26 cellular contexts compared by ENCODE assay signal in genomic region chr2:237823544-237823943, GRCh38. TPM values are rescaled to one million over a fixed set of nuclear protein-coding genes. Genes with fewer than 3 reads are reported as not detected.
DNase-seq lines count a peak whose midpoint lies in the region; ATAC-seq, FAIRE-seq and TF ChIP-seq lines count a peak whose summit lies in the region.
"Had no signal": no experiment of that assay in that cellular context is flagged by ENCODE, and none has a peak within 500 bp of the region (broad histone marks: within the 10 kb centered on the region; RNA-seq: fewer than 3 reads in every experiment).

No MANE protein-coding gene starts in this region.

- H3K27me3 ChIP-seq in HepG2 (ENCODE audit: control insufficient read depth in 1 of 2, insufficient read depth in 2 of 2, low read length in 2 of 2) (no peaks in the 10 kb centered on the region; a peak in 1 of 5 replicates), right lobe of liver (no peaks in the 10 kb centered on the region), pancreas (no peaks in the 10 kb centered on the region), esophagus squamous epithelium (no peaks in the 10 kb centered on the region)
- H3K27me3 ChIP-seq: BE2C; BLaER1 treated with 17β-estradiol and CSF1 and Interleukin-3, amounts not matched to agents 10 nM and 100 nM had no signal

- no peak for TF ChIP-seq RAD21 in HepG2 (CRISPR knock-in tag; IDR thresholded peaks at IDR 0.05)

- H2AFZ ChIP-seq in HepG2 (ENCODE audit: low read length) = no peak overlapping the region
- H2AFZ ChIP-seq: GM23338 had no signal

- FAIRE-seq in HepG2 (lab: Jason Lieb, UNC) = no peak
- FAIRE-seq in colon (lab: Jason Lieb, UNC) = peak; percentile 21
- FAIRE-seq in pancreas (lab: Jason Lieb, UNC) = peak; percentile 20
- FAIRE-seq: A204.1, GM12891, GM18507 had no signal

- H3K79me2 ChIP-seq in HepG2 (ENCODE audit: insufficient read depth, low read length) = no peaks in the 10 kb centered on the region

- TF ChIP-seq EP300 in HepG2 (IDR thresholded peaks at IDR 0.05; ENCODE audit: low read depth in 2 of 2, low read length in 2 of 2) (no peak), HepG2 (CRISPR knock-in tag; IDR thresholded peaks at IDR 0.05; ENCODE audit: borderline replicate concordance) (no peak)

- DNase-seq in HepG2 (ENCODE audit: low spot score) (no peak), right lobe of liver (no peak), pancreas (no peak), esophagus squamous epithelium (lab: John Stamatoyannopoulos, UW) (no peak), CD1c-positive myeloid dendritic cell (ENCODE audit: extremely low spot score) (no peak)
- DNase-seq: ACHN; AML-193; BE2C; Calu3; CD4-positive, alpha-beta memory T cell; COR-L47; DMS53; DMS79 treated with DMSO at 0.1 percent for 48 hours; GF-D8; H9 had no signal

- H3K36me3 ChIP-seq in HepG2 (replicated peaks in 1 of 2; ENCODE audit: control insufficient read depth in 1 of 2, insufficient read depth in 2 of 2, low read length in 2 of 2) (no peaks in the 10 kb centered on the region), right lobe of liver (no peaks in the 10 kb centered on the region), pancreas (no peaks in the 10 kb centered on the region), esophagus squamous epithelium (no peaks in the 10 kb centered on the region)
- H3K36me3 ChIP-seq: BE2C; BLaER1 treated with 17β-estradiol and CSF1 and Interleukin-3, amounts not matched to agents 10 nM and 100 nM had no signal

- no peaks in the 10 kb centered on the region for H3K9me3 ChIP-seq in HepG2 (ENCODE audit: low read length)
- no peaks in the 10 kb centered on the region for H3K9me3 ChIP-seq in right lobe of liver
- no peaks in the 10 kb centered on the region for H3K9me3 ChIP-seq in pancreas
- H3K9me3 ChIP-seq in esophagus squamous epithelium = no peaks in the 10 kb centered on the region
- H3K9me3 ChIP-seq: BE2C; BLaER1 treated with 17β-estradiol and CSF1 and Interleukin-3, amounts not matched to agents 10 nM and 100 nM had no signal

- in situ Hi-C loops in HepG2 (cut with HindIII; ENCODE audit: extremely low pct_ligation_motif_present, low pct_unique_long_range_greater_than_20kb) = no loop called here

- no peak for TF ChIP-seq CTCF in HepG2 (CRISPR knock-in tag; IDR thresholded peaks at IDR 0.05)
- no peak for TF ChIP-seq CTCF in right lobe of liver (IDR thresholded peaks at IDR 0.05)
- no peak for TF ChIP-seq CTCF in pancreas (IDR thresholded peaks at IDR 0.05)
- TF ChIP-seq CTCF in esophagus squamous epithelium (IDR thresholded peaks at IDR 0.05) = no peak

- H3K4me1 ChIP-seq in HepG2 (ENCODE audit: insufficient read depth, low read length) = no peaks in the 10 kb centered on the region
- peaks cover 0 to 6% (median 0%) of the 10 kb centered on the region in 4 donors for H3K4me1 ChIP-seq in right lobe of liver
- peaks cover 0 to 12% (median 5%) of the 10 kb centered on the region in 3 donors for H3K4me1 ChIP-seq in pancreas
- H3K4me1 ChIP-seq in esophagus squamous epithelium = no peaks in the 10 kb centered on the region

- no peak overlapping the region for H3K27ac ChIP-seq in HepG2 (ENCODE audit: extremely low read length, insufficient read depth, low read length)
- no peak overlapping the region for H3K27ac ChIP-seq in right lobe of liver
- no peak overlapping the region for H3K27ac ChIP-seq in pancreas
- H3K27ac ChIP-seq in esophagus squamous epithelium = no peak overlapping the region
- H3K27ac ChIP-seq: 22Rv1; BLaER1 treated with 17β-estradiol and CSF1 and Interleukin-3, amounts not matched to agents 10 nM and 100 nM had no signal

- intact Hi-C loops in HepG2 (cut with micrococcal nuclease; ENCODE audit: unreplicated experiment) (no loop called here), right lobe of liver (cut with DNase I) (no loop called here), pancreas (cut with DNase I) (no loop called here), esophagus squamous epithelium (cut with DNase I) (no loop called here)

- H3K4me3 ChIP-seq in HepG2 (replicated peaks in 1 of 3; ENCODE audit: insufficient read depth in 1 of 3, low read depth in 2 of 3, low read length in 3 of 3) (no peak overlapping the region), right lobe of liver (no peak overlapping the region), pancreas (no peak overlapping the region), esophagus squamous epithelium (no peak overlapping the region)
- H3K4me3 ChIP-seq: BLaER1 treated with 17β-estradiol and CSF1 and Interleukin-3, amounts not matched to agents 10 nM and 100 nM; GM23338 had no signal

- H3K9ac ChIP-seq in HepG2 (ENCODE audit: insufficient read depth, low read depth, low read length) = no peak overlapping the region
- H3K9ac ChIP-seq: BLaER1 treated with 17β-estradiol and CSF1 and Interleukin-3, amounts not matched to agents 10 nM and 100 nM had no signal

- POLR2A ChIA-PET in HepG2 (lab: Yijun Ruan, JAX) = no interaction called here

- WGBS in HepG2 (ENCODE audit: low lambda C conversion rate) = 64% methylated on average over 2 of the region's 2 CpGs
- 89% methylated on average over 2 of the region's 2 CpGs for WGBS in right lobe of liver (ENCODE audit: insufficient coverage, low coverage, low lambda C conversion rate, missing lambda C conversion rate)
- 90 to 98% methylated on average over 2 of the region's 2 CpGs for WGBS in pancreas, 2 donors
- WGBS in esophagus squamous epithelium, 2 donors = 77 to 79% methylated on average over 2 of the region's 2 CpGs

- no peak overlapping the region for H3K4me2 ChIP-seq in HepG2 (ENCODE audit: low read depth, low read length)
- H3K4me2 ChIP-seq: BLaER1 treated with 17β-estradiol and CSF1 and Interleukin-3, amounts not matched to agents 10 nM and 100 nM; GM23338 had no signal

- BruUV-seq in HepG2 (replicated peaks; lab: Mats Ljungman, UMichigan) = no TSS peak

- no peak for ATAC-seq in HepG2
- no peak for ATAC-seq in right lobe of liver
- no peak for ATAC-seq in pancreas
- ATAC-seq: GM23338, HCT116 had no signal

- H4K20me1 ChIP-seq in HepG2 (ENCODE audit: insufficient read depth, low read length) = no peaks in the 10 kb centered on the region
- H4K20me1 ChIP-seq: BLaER1 treated with 17β-estradiol and CSF1 and Interleukin-3, amounts not matched to agents 10 nM and 100 nM had no signal

- CTCF ChIA-PET in HepG2 (lab: Yijun Ruan, JAX; ENCODE audit: low intra/inter-chr PET ratio, low total read pairs) = no interaction called here

- no peak for TF ChIP-seq POLR2A in HepG2 (IDR thresholded peaks at IDR 0.05; ENCODE audit: insufficient read depth in 1 of 2, low read depth in 2 of 2, low read length in 2 of 2)
- no peak for TF ChIP-seq POLR2A in right lobe of liver (IDR thresholded peaks at IDR 0.05)
- no peak for TF ChIP-seq POLR2A in esophagus squamous epithelium (IDR thresholded peaks at IDR 0.05)

RNA-seq across cellular contexts. Expression of gene RBM44, which starts 25.0 kb away (rescaled TPM):
- total RNA-seq in HepG2 (2016; rRNA removed; fragmentation: Illumina TruSeq; extraction: Trizol) (0.13 and 0.15 TPM in 2 replicates), right lobe of liver (under 1 TPM; 0.07 to 0.92 (median 0.20) TPM), pancreas (under 1 TPM; 0.09 to 0.46 (median 0.32) TPM), esophagus squamous epithelium (1 to 10 TPM in 1 of 4 donors, under 1 TPM in 3; 0.08 to 1.5 (median 0.20) TPM)
- total RNA-seq in HepG2 (2016; cell fraction: cytosol; rRNA removed; fragmentation: Illumina TruSeq; extraction: Trizol; ENCODE audit: low read depth) = 0.51 and 0.53 TPM in 2 replicates
- 0.19 and 0.21 TPM in 2 replicates for total RNA-seq in HepG2 (2016; cell fraction: insoluble cytoplasmic fraction; rRNA removed; fragmentation: Illumina TruSeq; extraction: Trizol)
- 0.10 and 0.37 TPM in 2 replicates for total RNA-seq in HepG2 (2016; cell fraction: membrane; rRNA removed; fragmentation: Illumina TruSeq; extraction: Trizol)
- total RNA-seq in HepG2 (2016; cell fraction: nucleus; rRNA removed; fragmentation: Illumina TruSeq; extraction: Trizol) = 0.59 and 0.60 TPM in 2 replicates
- polyA plus RNA-seq in HepG2 (2011; rRNA removed) (0.47 and 0.50 TPM in 2 replicates), pancreas (under 1 TPM; 0.23 to 0.47 TPM)
- polyA plus RNA-seq in HepG2 (2011; cell fraction: cytosol; rRNA removed) = 0.04 and 0.09 TPM in 2 replicates
- polyA plus RNA-seq in HepG2 (2011; cell fraction: nucleus; rRNA removed) = 0.68 and 0.96 TPM in 2 replicates
- polyA plus RNA-seq in HepG2 (2012) = 0.36 and 0.63 TPM in 2 replicates
- not detected in 2 replicates for polyA plus RNA-seq in HepG2 (2016; cell fraction: cytosol; fragmentation: Illumina TruSeq; extraction: Trizol; ENCODE audit: low read depth)
- 0.07 and 0.14 TPM in 2 replicates for polyA plus RNA-seq in HepG2 (2016; cell fraction: insoluble cytoplasmic fraction; fragmentation: Illumina TruSeq; extraction: Trizol; ENCODE audit: low read depth)
- 0.03 and 0.05 TPM in 2 replicates for polyA plus RNA-seq in HepG2 (2016; cell fraction: membrane; fragmentation: Illumina TruSeq; extraction: Trizol; ENCODE audit: low read depth)
- polyA plus RNA-seq in HepG2 (2016; cell fraction: nucleus; fragmentation: Illumina TruSeq; extraction: Trizol; ENCODE audit: insufficient read depth, low read depth) = 0.31 and 0.63 TPM in 2 replicates
- 0.02 and 0.19 TPM in 2 replicates for polyA minus RNA-seq in HepG2 (2011; rRNA and poly(A)+ RNA removed; ENCODE audit: low replicate concordance)
- polyA minus RNA-seq in HepG2 (2011; cell fraction: cytosol; rRNA and poly(A)+ RNA removed) = 0.26 TPM in 1 of 2 replicates, not detected in the other
- polyA minus RNA-seq in HepG2 (2011; cell fraction: nucleus; rRNA and poly(A)+ RNA removed) = 2.2 and 2.9 TPM in 2 replicates

RNA-seq across cellular contexts. Expression of gene RAMP1, which starts 35.9 kb away (rescaled TPM):
- total RNA-seq in HepG2 (2016; rRNA removed; fragmentation: Illumina TruSeq; extraction: Trizol) = 0.29 TPM in 1 of 2 replicates, not detected in the other
- not detected in 2 replicates for total RNA-seq in HepG2 (2016; cell fraction: cytosol; rRNA removed; fragmentation: Illumina TruSeq; extraction: Trizol; ENCODE audit: low read depth)
- 0.17 TPM in 1 of 2 replicates, not detected in the other for total RNA-seq in HepG2 (2016; cell fraction: insoluble cytoplasmic fraction; rRNA removed; fragmentation: Illumina TruSeq; extraction: Trizol)
- total RNA-seq in HepG2 (2016; cell fraction: membrane; rRNA removed; fragmentation: Illumina TruSeq; extraction: Trizol) = 0.19 TPM in 1 of 2 replicates, not detected in the other
- total RNA-seq in HepG2 (2016; cell fraction: nucleus; rRNA removed; fragmentation: Illumina TruSeq; extraction: Trizol) = not detected in 2 replicates
- polyA plus RNA-seq in HepG2 (2011; rRNA removed) = 0.61 and 1.9 TPM in 2 replicates
- 0.83 and 1.1 TPM in 2 replicates for polyA plus RNA-seq in HepG2 (2011; cell fraction: cytosol; rRNA removed)
- 0.68 and 1.2 TPM in 2 replicates for polyA plus RNA-seq in HepG2 (2011; cell fraction: nucleus; rRNA removed)
- polyA plus RNA-seq in HepG2 (2012) = 0.19 and 1.2 TPM in 2 replicates
- polyA plus RNA-seq in HepG2 (2016; cell fraction: cytosol; fragmentation: Illumina TruSeq; extraction: Trizol; ENCODE audit: low read depth) = 0.24 TPM in 1 of 2 replicates, not detected in the other
- polyA plus RNA-seq in HepG2 (2016; cell fraction: insoluble cytoplasmic fraction; fragmentation: Illumina TruSeq; extraction: Trizol; ENCODE audit: low read depth) = not detected in 2 replicates
- not detected in 2 replicates for polyA plus RNA-seq in HepG2 (2016; cell fraction: membrane; fragmentation: Illumina TruSeq; extraction: Trizol; ENCODE audit: low read depth)
- polyA plus RNA-seq in HepG2 (2016; cell fraction: nucleus; fragmentation: Illumina TruSeq; extraction: Trizol; ENCODE audit: insufficient read depth, low read depth) = 0.85 and 1.1 TPM in 2 replicates
- polyA minus RNA-seq in HepG2 (2011; rRNA and poly(A)+ RNA removed; ENCODE audit: low replicate concordance) = not detected in 2 replicates
- not detected in 2 replicates for polyA minus RNA-seq in HepG2 (2011; cell fraction: cytosol; rRNA and poly(A)+ RNA removed)
- polyA minus RNA-seq in HepG2 (2011; cell fraction: nucleus; rRNA and poly(A)+ RNA removed) = not detected in 2 replicates
- total RNA-seq in right lobe of liver = 10 to 100 TPM; 10.1 to 75.2 (median 37.5) TPM
- 10 to 100 TPM; 53.3 to 65.3 (median 60.6) TPM for total RNA-seq in pancreas
- polyA plus RNA-seq in pancreas = 10 to 100 TPM; 80.1 to 87.6 TPM
- 10 to 100 TPM in 1 of 4 donors, 1 to 10 TPM in 2, under 1 TPM in 1; 0.76 to 11.3 (median 4.0) TPM for total RNA-seq in esophagus squamous epithelium
- total RNA-seq: CD4-positive, alpha-beta memory T cell; G401; H4 had no signal
- polyA plus RNA-seq: CD14-positive monocyte had no signal
